In the genomic region with DNA sequence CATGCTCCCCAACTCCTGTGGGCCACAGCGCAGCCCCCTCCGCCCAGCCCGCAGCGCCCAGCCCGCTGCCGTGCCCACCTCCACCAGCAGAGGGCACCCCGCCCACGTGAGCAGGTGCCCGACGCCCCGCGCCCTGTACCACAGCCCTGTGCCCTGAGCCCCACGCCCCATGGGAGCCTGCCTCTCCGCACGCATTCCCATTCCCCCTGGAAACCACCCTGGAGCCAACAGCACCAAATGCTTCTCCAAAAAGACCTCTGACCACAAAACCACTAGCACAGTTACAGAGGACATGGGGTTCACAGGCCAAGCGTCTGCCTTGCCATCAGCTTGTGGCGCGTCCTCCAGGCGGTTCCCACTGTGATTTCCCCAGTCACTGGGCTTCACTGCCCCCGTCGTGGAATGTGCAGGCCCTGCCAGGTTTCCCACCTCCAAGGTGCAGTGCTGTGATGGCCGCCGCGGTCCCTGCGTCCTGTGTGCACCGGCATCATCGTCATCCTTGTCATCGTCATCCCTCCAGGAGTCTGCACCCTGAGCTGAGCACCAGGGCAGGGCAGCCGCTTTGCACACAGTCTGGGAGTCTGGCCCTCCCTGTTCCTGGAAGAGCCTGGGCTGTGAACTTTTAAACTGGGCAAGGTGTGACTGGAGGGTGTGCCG, we compare ENCODE assay signal across 8 cellular contexts.
A peak's percentile ranks its signal among the peaks of the same experiment; 100 is the strongest.
DNase-seq lines count a peak whose midpoint lies in the region; ATAC-seq and TF ChIP-seq lines count a peak whose summit lies in the region.

No MANE protein-coding gene starts in this region.

- H3K36me3 ChIP-seq in lower lobe of right lung = no peaks in the 10 kb centered on the region

- peak; percentile 36 for DNase-seq in activated CD4-positive, CD25-positive, alpha-beta regulatory T cell treated with anti-CD3 and anti-CD28 coated beads, Interleukin-2, amount 50 U/mL, for 16 hours (ENCODE audit: low read depth, low spot score)
- peak; percentile 51 for DNase-seq in central memory CD4-positive, alpha-beta T cell
- peak; percentile 76 for DNase-seq in lower lobe of right lung
- peak; percentile 46 to 53 for DNase-seq in stimulated activated CD8-positive, alpha-beta memory T cell treated with anti-CD3 and anti-CD28 coated beads, Interleukin-2, amount 100 ng/mL, for 1 hour (ENCODE audit: low read depth in 2 of 2)
- DNase-seq in NCI-H446 (lab: John Stamatoyannopoulos, UW) = no peak

- H3K4me3 ChIP-seq in lower lobe of right lung = no peak overlapping the region

- ATAC-seq in HG03460 (IDR thresholded peaks at IDR 0.05; ENCODE audit: unreplicated experiment) (peak; percentile 60), lower lobe of right lung (peak; percentile 83), GM18861 (IDR thresholded peaks at IDR 0.05; ENCODE audit: unreplicated experiment) (no peak)

- no peaks in the 10 kb centered on the region for H3K9me3 ChIP-seq in lower lobe of right lung

- TF ChIP-seq CTCF in GM12873 (IDR thresholded peaks at IDR 0.05; ENCODE audit: insufficient read depth, low read depth, low read length, missing control alignments) (peak; percentile 87), lower lobe of right lung (IDR thresholded peaks at IDR 0.05) (peak; percentile 90)

- peaks cover 11% of the 10 kb centered on the region for H3K4me1 ChIP-seq in lower lobe of right lung

- H3K27me3 ChIP-seq in lower lobe of right lung (ENCODE audit: low read depth) = peaks cover 10% of the 10 kb centered on the region

- intact Hi-C loops in lower lobe of right lung (cut with DNase I) = no loop called here

- H3K27ac ChIP-seq in lower lobe of right lung = no peak overlapping the region

Comparison
In these comparisons a context has a peak if more than half of its experiments do, and no peak if none do; other contexts are left out.
1. DNase-seq: peak in activated CD4-positive, CD25-positive, alpha-beta regulatory T cell treated with anti-CD3 and anti-CD28 coated beads, Interleukin-2, amount 50 U/mL, for 16 hours (single experiment), central memory CD4-positive, alpha-beta T cell (single experiment), lower lobe of right lung (single experiment) and stimulated activated CD8-positive, alpha-beta memory T cell treated with anti-CD3 and anti-CD28 coated beads, Interleukin-2, amount 100 ng/mL, for 1 hour (2 of 2); none in NCI-H446 (0 of 2).